In genomic region chr11:117143871-117144476, GRCh38 we compare ENCODE assay signal across 1 cellular context.
A peak's percentile ranks its signal among the peaks of the same experiment; 100 is the strongest.
TF ChIP-seq lines count a peak whose summit lies in the region.

PAFAH1B2 (plus strand) TSS chr11:117144287; CDS start chr11:117152448, 8,161 bp downstream.

TF ChIP-seq in HepG2, 621 proteins besides CTCF, POLR2A, EP300 and RAD21 (continued from another document and continues in another):
- TF ChIP-seq, protein P1, sequence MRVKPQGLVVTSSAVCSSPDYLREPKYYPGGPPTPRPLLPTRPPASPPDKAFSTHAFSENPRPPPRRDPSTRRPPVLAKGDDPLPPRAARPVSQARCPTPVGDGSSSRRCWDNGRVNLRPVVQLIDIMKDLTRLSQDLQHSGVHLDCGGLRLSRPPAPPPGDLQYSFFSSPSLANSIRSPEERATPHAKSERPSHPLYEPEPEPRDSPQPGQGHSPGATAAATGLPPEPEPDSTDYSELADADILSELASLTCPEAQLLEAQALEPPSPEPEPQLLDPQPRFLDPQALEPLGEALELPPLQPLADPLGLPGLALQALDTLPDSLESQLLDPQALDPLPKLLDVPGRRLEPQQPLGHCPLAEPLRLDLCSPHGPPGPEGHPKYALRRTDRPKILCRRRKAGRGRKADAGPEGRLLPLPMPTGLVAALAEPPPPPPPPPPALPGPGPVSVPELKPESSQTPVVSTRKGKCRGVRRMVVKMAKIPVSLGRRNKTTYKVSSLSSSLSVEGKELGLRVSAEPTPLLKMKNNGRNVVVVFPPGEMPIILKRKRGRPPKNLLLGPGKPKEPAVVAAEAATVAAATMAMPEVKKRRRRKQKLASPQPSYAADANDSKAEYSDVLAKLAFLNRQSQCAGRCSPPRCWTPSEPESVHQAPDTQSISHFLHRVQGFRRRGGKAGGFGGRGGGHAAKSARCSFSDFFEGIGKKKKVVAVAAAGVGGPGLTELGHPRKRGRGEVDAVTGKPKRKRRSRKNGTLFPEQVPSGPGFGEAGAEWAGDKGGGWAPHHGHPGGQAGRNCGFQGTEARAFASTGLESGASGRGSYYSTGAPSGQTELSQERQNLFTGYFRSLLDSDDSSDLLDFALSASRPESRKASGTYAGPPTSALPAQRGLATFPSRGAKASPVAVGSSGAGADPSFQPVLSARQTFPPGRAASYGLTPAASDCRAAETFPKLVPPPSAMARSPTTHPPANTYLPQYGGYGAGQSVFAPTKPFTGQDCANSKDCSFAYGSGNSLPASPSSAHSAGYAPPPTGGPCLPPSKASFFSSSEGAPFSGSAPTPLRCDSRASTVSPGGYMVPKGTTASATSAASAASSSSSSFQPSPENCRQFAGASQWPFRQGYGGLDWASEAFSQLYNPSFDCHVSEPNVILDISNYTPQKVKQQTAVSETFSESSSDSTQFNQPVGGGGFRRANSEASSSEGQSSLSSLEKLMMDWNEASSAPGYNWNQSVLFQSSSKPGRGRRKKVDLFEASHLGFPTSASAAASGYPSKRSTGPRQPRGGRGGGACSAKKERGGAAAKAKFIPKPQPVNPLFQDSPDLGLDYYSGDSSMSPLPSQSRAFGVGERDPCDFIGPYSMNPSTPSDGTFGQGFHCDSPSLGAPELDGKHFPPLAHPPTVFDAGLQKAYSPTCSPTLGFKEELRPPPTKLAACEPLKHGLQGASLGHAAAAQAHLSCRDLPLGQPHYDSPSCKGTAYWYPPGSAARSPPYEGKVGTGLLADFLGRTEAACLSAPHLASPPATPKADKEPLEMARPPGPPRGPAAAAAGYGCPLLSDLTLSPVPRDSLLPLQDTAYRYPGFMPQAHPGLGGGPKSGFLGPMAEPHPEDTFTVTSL (CRISPR knock-in tag; IDR thresholded peaks at IDR 0.05; ENCODE audit: borderline replicate concordance), result no peak; the same call in none of the 2 replicates
- peak; percentile 74; the same call in 1 of the 2 replicates for TF ChIP-seq ZNF225 (CRISPR knock-in tag; IDR thresholded peaks at IDR 0.05)
- TF ChIP-seq TMF1 (CRISPR knock-in tag; IDR thresholded peaks at IDR 0.05; ENCODE audit: low read depth), result no peak
- peak; percentile 64; the same call in 1 of the 2 replicates for TF ChIP-seq KLF9 (CRISPR knock-in tag; IDR thresholded peaks at IDR 0.05; ENCODE audit: low read depth)
- no peak; the same call in 1 of the 2 replicates for TF ChIP-seq FOXP4 (CRISPR knock-in tag; IDR thresholded peaks at IDR 0.05)
- 0 out of 2 replicates have a peak, but pooled peaks have one; percentile 63 for TF ChIP-seq GPN1 (CRISPR knock-in tag; IDR thresholded peaks at IDR 0.05; ENCODE audit: borderline replicate concordance)
- peak in 1 of 2 experiments; percentile 53; a peak in 1 of 4 replicates for TF ChIP-seq ATF4 (CRISPR knock-in tag; IDR thresholded peaks at IDR 0.05)
- no peak; the same call in 1 of the 2 replicates for TF ChIP-seq JDP2 (CRISPR knock-in tag; IDR thresholded peaks at IDR 0.05; ENCODE audit: borderline replicate concordance)
- no peak for TF ChIP-seq ZC3H4 (CRISPR knock-in tag; IDR thresholded peaks at IDR 0.05; ENCODE audit: borderline replicate concordance)
- TF ChIP-seq KAT8 (CRISPR knock-in tag; IDR thresholded peaks at IDR 0.05), result peak; percentile 83
- TF ChIP-seq CEBPB (IDR thresholded peaks at IDR 0.05; ENCODE audit: borderline replicate concordance, low read depth, low read length), result no peak
- 0 out of 2 replicates have a peak, but pooled peaks have one; percentile 39 for TF ChIP-seq ZNF333 (CRISPR knock-in tag; IDR thresholded peaks at IDR 0.05; ENCODE audit: borderline replicate concordance)
- no peak; the same call in 1 of the 2 replicates for TF ChIP-seq ZNF589 (CRISPR knock-in tag; conservative IDR thresholded peaks at IDR 0.05)
- TF ChIP-seq ZNF143 (CRISPR knock-in tag; IDR thresholded peaks at IDR 0.05), result no peak
- peak; percentile 86 for TF ChIP-seq ZBTB21 (CRISPR knock-in tag; IDR thresholded peaks at IDR 0.05)
- peak; percentile 82 for TF ChIP-seq NRL (CRISPR knock-in tag; IDR thresholded peaks at IDR 0.05; ENCODE audit: borderline replicate concordance)
- TF ChIP-seq ZBTB20 (CRISPR knock-in tag; IDR thresholded peaks at IDR 0.05; ENCODE audit: borderline replicate concordance, low read depth), result peak; percentile 79; the same call in 1 of the 2 replicates
- TF ChIP-seq KDM5A (IDR thresholded peaks at IDR 0.05; ENCODE audit: borderline replicate concordance, low read length), result no peak
- peak; percentile 84 for TF ChIP-seq KLF6 (CRISPR knock-in tag; IDR thresholded peaks at IDR 0.05)
- 0 out of 2 replicates have a peak, but pooled peaks have one; percentile 83 for TF ChIP-seq ETV6 (CRISPR knock-in tag; conservative IDR thresholded peaks at IDR 0.05)
- TF ChIP-seq, protein P2, sequence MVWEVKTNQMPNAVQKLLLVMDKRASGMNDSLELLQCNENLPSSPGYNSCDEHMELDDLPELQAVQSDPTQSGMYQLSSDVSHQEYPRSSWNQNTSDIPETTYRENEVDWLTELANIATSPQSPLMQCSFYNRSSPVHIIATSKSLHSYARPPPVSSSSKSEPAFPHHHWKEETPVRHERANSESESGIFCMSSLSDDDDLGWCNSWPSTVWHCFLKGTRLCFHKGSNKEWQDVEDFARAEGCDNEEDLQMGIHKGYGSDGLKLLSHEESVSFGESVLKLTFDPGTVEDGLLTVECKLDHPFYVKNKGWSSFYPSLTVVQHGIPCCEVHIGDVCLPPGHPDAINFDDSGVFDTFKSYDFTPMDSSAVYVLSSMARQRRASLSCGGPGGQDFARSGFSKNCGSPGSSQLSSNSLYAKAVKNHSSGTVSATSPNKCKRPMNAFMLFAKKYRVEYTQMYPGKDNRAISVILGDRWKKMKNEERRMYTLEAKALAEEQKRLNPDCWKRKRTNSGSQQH (CRISPR knock-in tag; IDR thresholded peaks at IDR 0.05; ENCODE audit: low read depth), result no peak
- TF ChIP-seq MTF1 (CRISPR knock-in tag; IDR thresholded peaks at IDR 0.05), result no peak
- peak; percentile 68 for TF ChIP-seq ZNF788 (CRISPR knock-in tag; IDR thresholded peaks at IDR 0.05; ENCODE audit: borderline replicate concordance)
- peak; percentile 53; the same call in 1 of the 2 replicates for TF ChIP-seq ZNF337 (CRISPR knock-in tag; IDR thresholded peaks at IDR 0.05; ENCODE audit: borderline replicate concordance, low read depth)
- TF ChIP-seq, protein P3, sequence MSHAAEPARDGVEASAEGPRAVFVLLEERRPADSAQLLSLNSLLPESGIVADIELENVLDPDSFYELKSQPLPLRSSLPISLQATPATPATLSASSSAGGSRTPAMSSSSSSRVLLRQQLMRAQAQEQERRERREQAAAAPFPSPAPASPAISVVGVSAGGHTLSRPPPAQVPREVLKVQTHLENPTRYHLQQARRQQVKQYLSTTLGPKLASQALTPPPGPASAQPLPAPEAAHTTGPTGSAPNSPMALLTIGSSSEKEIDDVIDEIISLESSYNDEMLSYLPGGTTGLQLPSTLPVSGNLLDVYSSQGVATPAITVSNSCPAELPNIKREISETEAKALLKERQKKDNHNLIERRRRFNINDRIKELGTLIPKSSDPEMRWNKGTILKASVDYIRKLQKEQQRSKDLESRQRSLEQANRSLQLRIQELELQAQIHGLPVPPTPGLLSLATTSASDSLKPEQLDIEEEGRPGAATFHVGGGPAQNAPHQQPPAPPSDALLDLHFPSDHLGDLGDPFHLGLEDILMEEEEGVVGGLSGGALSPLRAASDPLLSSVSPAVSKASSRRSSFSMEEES (CRISPR knock-in tag; IDR thresholded peaks at IDR 0.05), result peak; percentile 70
- no peak for TF ChIP-seq ZNF546 (CRISPR knock-in tag; conservative IDR thresholded peaks at IDR 0.05)
- no peak for TF ChIP-seq U2AF2 (IDR thresholded peaks at IDR 0.05; ENCODE audit: low read depth, low read length)
- no peak for TF ChIP-seq HMG20B (CRISPR knock-in tag; conservative IDR thresholded peaks at IDR 0.05)
- TF ChIP-seq KDM5B (CRISPR knock-in tag; IDR thresholded peaks at IDR 0.05; ENCODE audit: borderline replicate concordance), result peak; percentile 81; the same call in 1 of the 2 replicates
- no peak for TF ChIP-seq MATR3 (CRISPR knock-in tag; IDR thresholded peaks at IDR 0.05)
- TF ChIP-seq DDIT3 (CRISPR knock-in tag; IDR thresholded peaks at IDR 0.05), result no peak
- no peak for TF ChIP-seq GLI4 (CRISPR knock-in tag; IDR thresholded peaks at IDR 0.05; ENCODE audit: borderline replicate concordance)
- peak; percentile 66; the same call in 1 of the 2 replicates for TF ChIP-seq SP4 (CRISPR knock-in tag; IDR thresholded peaks at IDR 0.05)
- peak; percentile 29; the same call in 1 of the 2 replicates for TF ChIP-seq NFE2L1 (CRISPR knock-in tag; IDR thresholded peaks at IDR 0.05; ENCODE audit: borderline replicate concordance)
- no peak for TF ChIP-seq CHD4 (IDR thresholded peaks at IDR 0.05; ENCODE audit: borderline replicate concordance, low read length)
- TF ChIP-seq DPF2 (CRISPR knock-in tag; IDR thresholded peaks at IDR 0.05; ENCODE audit: borderline replicate concordance, low read depth), result no peak
- no peak for TF ChIP-seq CBX2 (IDR thresholded peaks at IDR 0.05; ENCODE audit: low read depth, low read length)
- TF ChIP-seq CBX2 (CRISPR knock-in tag; IDR thresholded peaks at IDR 0.05; ENCODE audit: low read depth), result no peak
- peak; percentile 62; the same call in 1 of the 2 replicates for TF ChIP-seq ZNF772 (CRISPR knock-in tag; IDR thresholded peaks at IDR 0.05)
- TF ChIP-seq, protein P4, sequence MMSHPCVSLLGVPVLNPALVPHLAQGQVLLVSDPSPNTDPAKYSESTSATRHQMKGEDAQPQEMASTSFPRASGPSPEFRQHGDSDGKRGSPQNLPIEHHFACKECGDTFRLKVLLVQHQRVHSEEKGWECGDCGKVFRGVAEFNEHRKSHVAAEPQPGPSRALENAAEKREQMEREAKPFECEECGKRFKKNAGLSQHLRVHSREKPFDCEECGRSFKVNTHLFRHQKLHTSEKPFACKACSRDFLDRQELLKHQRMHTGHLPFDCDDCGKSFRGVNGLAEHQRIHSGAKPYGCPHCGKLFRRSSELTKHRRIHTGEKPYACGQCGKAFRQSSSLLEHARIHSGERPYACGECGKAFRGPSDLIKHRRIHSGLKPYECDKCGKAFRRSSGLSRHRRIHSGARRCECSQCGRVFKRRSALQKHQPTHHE (CRISPR knock-in tag; IDR thresholded peaks at IDR 0.05; ENCODE audit: borderline replicate concordance), result peak; percentile 83
- peak; percentile 28; the same call in 1 of the 2 replicates for TF ChIP-seq ZNF441 (CRISPR knock-in tag; IDR thresholded peaks at IDR 0.05; ENCODE audit: borderline replicate concordance)
- peak; percentile 85 for TF ChIP-seq SRSF1 (optimal IDR thresholded peaks at IDR 0.05; ENCODE audit: low read depth, low read length)
- TF ChIP-seq NFE2 (CRISPR knock-in tag; IDR thresholded peaks at IDR 0.05), result no peak
- peak; percentile 79; the same call in 1 of the 2 replicates for TF ChIP-seq ZNF33A (CRISPR knock-in tag; IDR thresholded peaks at IDR 0.05; ENCODE audit: borderline replicate concordance)
- TF ChIP-seq, protein P5, sequence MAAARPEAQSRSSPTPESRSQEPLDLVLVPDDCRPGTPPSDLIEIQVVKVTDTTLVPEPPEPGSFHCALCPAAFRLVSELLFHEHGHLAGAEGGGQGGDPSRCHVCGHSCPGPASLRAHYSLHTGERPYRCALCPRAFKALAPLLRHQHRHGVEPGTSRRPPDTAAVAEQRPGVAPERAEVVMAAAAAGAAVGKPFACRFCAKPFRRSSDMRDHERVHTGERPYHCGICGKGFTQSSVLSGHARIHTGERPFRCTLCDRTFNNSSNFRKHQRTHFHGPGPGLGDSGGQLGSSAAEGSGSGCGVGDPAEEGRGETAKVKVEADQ (CRISPR knock-in tag; IDR thresholded peaks at IDR 0.05; ENCODE audit: borderline replicate concordance), result no peak
- peak; percentile 74 for TF ChIP-seq MED1 (CRISPR knock-in tag; IDR thresholded peaks at IDR 0.05)
- peak; percentile 61; the same call in 1 of the 2 replicates for TF ChIP-seq POGK (CRISPR knock-in tag; conservative IDR thresholded peaks at IDR 0.05)
- TF ChIP-seq ZNF850 (CRISPR knock-in tag; conservative IDR thresholded peaks at IDR 0.05), result 0 out of 2 replicates have a peak, but pooled peaks have one; percentile 48
- TF ChIP-seq ATAD3A (CRISPR knock-in tag; IDR thresholded peaks at IDR 0.05), result no peak
- peak; percentile 73 for TF ChIP-seq ZNF501 (CRISPR knock-in tag; IDR thresholded peaks at IDR 0.05)
- TF ChIP-seq CENPT (CRISPR knock-in tag; IDR thresholded peaks at IDR 0.05; ENCODE audit: low read depth), result no peak
- 0 out of 2 replicates have a peak, but pooled peaks have one; percentile 74 for TF ChIP-seq ZNF570 (CRISPR knock-in tag; IDR thresholded peaks at IDR 0.05; ENCODE audit: borderline replicate concordance)
